ENCODE assay signal across 6 cellular contexts in the genomic region with DNA sequence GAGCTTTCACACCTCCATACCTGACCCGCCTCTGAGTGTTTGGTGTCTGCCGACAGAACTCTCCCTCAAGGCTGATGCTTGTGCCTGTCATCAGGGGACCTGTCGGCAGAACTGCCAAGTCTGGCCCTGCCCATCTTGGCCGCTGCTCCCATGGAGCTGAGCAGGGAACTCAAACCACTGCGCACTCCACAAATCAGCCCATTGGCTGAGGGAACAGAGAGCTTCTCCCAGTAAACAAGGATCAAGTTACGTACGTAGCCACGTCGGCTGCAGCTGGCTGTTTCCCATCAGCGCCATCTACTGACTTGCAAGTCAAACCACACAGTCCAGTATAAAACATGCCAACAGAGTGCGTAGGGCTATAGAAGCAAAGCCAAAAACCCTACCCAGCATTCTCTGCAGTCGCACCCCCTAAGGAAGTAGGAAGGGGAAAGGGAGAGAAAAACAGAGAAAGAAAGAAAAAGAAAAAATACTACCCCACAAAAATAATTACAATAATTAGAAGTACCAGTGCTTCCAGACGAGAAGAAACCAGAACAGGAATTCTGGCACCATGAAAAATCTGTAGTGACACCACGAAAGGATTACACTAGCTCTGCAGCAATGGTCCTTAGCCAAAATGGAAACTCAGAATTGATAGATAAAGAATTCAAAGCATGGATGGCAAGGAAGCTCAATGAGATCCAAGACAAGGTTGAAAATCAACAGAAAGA. TPM values are rescaled to one million over a fixed set of nuclear protein-coding genes. Genes with fewer than 3 reads are reported as not detected.
A peak's percentile ranks its signal among the peaks of the same experiment; 100 is the strongest.
DNase-seq lines count a peak whose midpoint lies in the region; ATAC-seq lines count a peak whose summit lies in the region.

No MANE protein-coding gene starts in this region.

- no peak overlapping the region for H3K27ac Mint-ChIP-seq in stimulated activated naive B cell treated with anti-CD40 and anti-IgM and Interleukin-4, amounts not matched to agents 10 μg/mL and 1 μg/mL and 100 μg/mL, for 72 hours
- no peak overlapping the region for H3K27ac Mint-ChIP-seq in naive thymus-derived CD8-positive, alpha-beta T cell

- POLR2A ChIA-PET in naive thymus-derived CD8-positive, alpha-beta T cell (lab: Charles Lee) = no interaction called here

- peak; percentile 97 to 99 for DNase-seq in NCI-H446 (lab: John Stamatoyannopoulos, UW)
- peak; percentile 1 for DNase-seq in dermis blood vessel endothelial cell
- no peak for DNase-seq in stimulated activated naive B cell treated with anti-CD40 and anti-IgM and Interleukin-4, amounts not matched to agents 10 μg/mL and 1 μg/mL and 100 μg/mL, for 72 hours
- no peak for DNase-seq in naive thymus-derived CD8-positive, alpha-beta T cell

- peak overlapping the region in 1 of 2 donors; percentile 15 for H3K4me3 Mint-ChIP-seq in stimulated activated naive B cell treated with anti-CD40 and anti-IgM and Interleukin-4, amounts not matched to agents 10 μg/mL and 1 μg/mL and 100 μg/mL, for 72 hours
- no peak overlapping the region for H3K4me3 Mint-ChIP-seq in naive thymus-derived CD8-positive, alpha-beta T cell

- H3K36me3 Mint-ChIP-seq in stimulated activated naive B cell treated with anti-CD40 and anti-IgM and Interleukin-4, amounts not matched to agents 10 μg/mL and 1 μg/mL and 100 μg/mL, for 72 hours = peaks cover 0 to 4% of the 10 kb centered on the region in 2 donors
- H3K36me3 Mint-ChIP-seq in naive thymus-derived CD8-positive, alpha-beta T cell = peaks cover 0 to 12% (median 0%) of the 10 kb centered on the region in 3 donors

- peaks cover 0 to 7% of the 10 kb centered on the region in 2 donors for H3K27me3 Mint-ChIP-seq in stimulated activated naive B cell treated with anti-CD40 and anti-IgM and Interleukin-4, amounts not matched to agents 10 μg/mL and 1 μg/mL and 100 μg/mL, for 72 hours
- H3K27me3 Mint-ChIP-seq in naive thymus-derived CD8-positive, alpha-beta T cell = peaks cover 6 to 30% (median 12%) of the 10 kb centered on the region in 5 donors

- peak; percentile 68 for ATAC-seq in GM18508 (IDR thresholded peaks at IDR 0.05; ENCODE audit: insufficient read depth, unreplicated experiment)
- peak; percentile 42 to 52 for ATAC-seq in stimulated activated naive B cell treated with anti-CD40 and anti-IgM and Interleukin-4, amounts not matched to agents 10 μg/mL and 1 μg/mL and 100 μg/mL, for 72 hours (replicated peaks)
- no peak for ATAC-seq in HG02678 (IDR thresholded peaks at IDR 0.05; ENCODE audit: unreplicated experiment)
- ATAC-seq in naive thymus-derived CD8-positive, alpha-beta T cell = no peak

- H3K4me1 Mint-ChIP-seq in stimulated activated naive B cell treated with anti-CD40 and anti-IgM and Interleukin-4, amounts not matched to agents 10 μg/mL and 1 μg/mL and 100 μg/mL, for 72 hours = no peaks in the 10 kb centered on the region
- no peaks in the 10 kb centered on the region for H3K4me1 Mint-ChIP-seq in naive thymus-derived CD8-positive, alpha-beta T cell

- peaks cover 6 to 9% of the 10 kb centered on the region in 2 donors for H3K9me3 Mint-ChIP-seq in stimulated activated naive B cell treated with anti-CD40 and anti-IgM and Interleukin-4, amounts not matched to agents 10 μg/mL and 1 μg/mL and 100 μg/mL, for 72 hours
- H3K9me3 Mint-ChIP-seq in naive thymus-derived CD8-positive, alpha-beta T cell = peaks cover 2 to 25% (median 10%) of the 10 kb centered on the region in 9 donors

RNA-seq across cellular contexts. Expression of gene KRTAP13-1, which starts 13.1 kb away (rescaled TPM):
- not detected in 2 replicates for total RNA-seq in dermis blood vessel endothelial cell
- total RNA-seq in naive thymus-derived CD8-positive, alpha-beta T cell = not detected
- not detected for polyA plus RNA-seq in naive thymus-derived CD8-positive, alpha-beta T cell

RNA-seq across cellular contexts. Expression of gene KRTAP13-3, which starts 16.8 kb away (rescaled TPM):
- not detected in 2 replicates for total RNA-seq in dermis blood vessel endothelial cell
- total RNA-seq in naive thymus-derived CD8-positive, alpha-beta T cell = not detected
- polyA plus RNA-seq in naive thymus-derived CD8-positive, alpha-beta T cell = not detected

RNA-seq across cellular contexts. Expression of gene KRTAP13-4, which starts 21.1 kb away (rescaled TPM):
- total RNA-seq in dermis blood vessel endothelial cell = not detected in 2 replicates
- total RNA-seq in naive thymus-derived CD8-positive, alpha-beta T cell = not detected
- not detected for polyA plus RNA-seq in naive thymus-derived CD8-positive, alpha-beta T cell

RNA-seq across cellular contexts. Expression of gene KRTAP15-1, which starts 31.1 kb away (rescaled TPM):
- total RNA-seq in dermis blood vessel endothelial cell = not detected in 2 replicates
- total RNA-seq in naive thymus-derived CD8-positive, alpha-beta T cell = not detected
- polyA plus RNA-seq in naive thymus-derived CD8-positive, alpha-beta T cell = not detected

RNA-seq across cellular contexts. Expression of gene KRTAP13-2, which starts 36.9 kb away (rescaled TPM):
- total RNA-seq in dermis blood vessel endothelial cell = not detected in 2 replicates
- not detected for total RNA-seq in naive thymus-derived CD8-positive, alpha-beta T cell
- polyA plus RNA-seq in naive thymus-derived CD8-positive, alpha-beta T cell = not detected

Comparison
In these comparisons a context has a peak if more than half of its experiments do, and no peak if none do; other contexts are left out.
1. ATAC-seq: peak in GM18508 (single experiment) and stimulated activated naive B cell treated with anti-CD40 and anti-IgM and Interleukin-4, amounts not matched to agents 10 μg/mL and 1 μg/mL and 100 μg/mL, for 72 hours (2 of 2); none in HG02678 (single experiment) and naive thymus-derived CD8-positive, alpha-beta T cell (0 of 2).
2. DNase-seq: peak in NCI-H446 (2 of 2) and dermis blood vessel endothelial cell (single experiment); none in stimulated activated naive B cell treated with anti-CD40 and anti-IgM and Interleukin-4, amounts not matched to agents 10 μg/mL and 1 μg/mL and 100 μg/mL, for 72 hours (single experiment) and naive thymus-derived CD8-positive, alpha-beta T cell (0 of 10).